In the genomic region with DNA sequence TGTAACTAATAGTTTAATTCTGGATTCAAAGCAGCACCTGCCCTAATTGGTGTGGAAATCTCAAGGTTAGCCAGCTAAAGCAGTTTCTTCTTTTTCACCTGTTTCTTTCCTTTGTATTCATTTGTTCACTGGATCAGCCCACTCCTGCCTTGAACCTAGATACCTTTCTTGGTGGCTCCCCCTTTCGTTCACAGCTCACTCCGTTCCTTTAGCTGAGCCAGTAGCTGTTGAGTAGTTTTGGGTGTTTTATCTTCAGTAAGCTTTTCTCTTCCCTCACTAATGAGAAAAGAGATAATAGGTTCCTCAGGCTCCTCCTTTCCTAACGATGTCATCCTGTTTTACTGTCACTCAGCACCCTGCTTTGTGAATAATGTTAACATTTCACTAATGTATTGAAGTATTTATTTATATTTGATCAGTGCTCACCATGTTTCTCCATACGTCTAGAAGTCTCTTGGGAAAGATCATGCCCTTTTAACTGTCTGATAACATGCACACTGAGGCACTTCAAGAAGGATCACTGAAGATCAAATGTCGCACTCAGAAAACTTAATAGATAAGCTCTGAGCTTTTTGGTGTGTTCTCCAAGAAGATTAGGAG, we compare ENCODE assay signal across 19 cellular contexts.
DNase-seq lines count a peak whose midpoint lies in the region; ATAC-seq and TF ChIP-seq lines count a peak whose summit lies in the region.
"Had no signal": no experiment of that assay in that cellular context is flagged by ENCODE, and none has a peak within 500 bp of the region (broad histone marks: within the 10 kb centered on the region; RNA-seq: fewer than 3 reads in every experiment).

No MANE protein-coding gene starts in this region.

- peak overlapping the region; percentile 56 for H3K27ac Mint-ChIP-seq in activated T-helper 17 cell treated with anti-CD3 and anti-CD28 coated beads, Interleukin-2, amount 50 U/mL, for 72 hours
- no peak overlapping the region for H3K27ac Mint-ChIP-seq in activated CD8-positive, alpha-beta memory T cell treated with anti-CD3 and anti-CD28 coated beads, Interleukin-2, amount 10 ng/mL, durations not matched to agents 7 days and 5 days

- H3K36me3 Mint-ChIP-seq in activated T-helper 17 cell treated with anti-CD3 and anti-CD28 coated beads, Interleukin-2, amount 50 U/mL, for 72 hours (ENCODE audit: low read depth), result peaks cover 14% of the 10 kb centered on the region
- peaks cover 2% of the 10 kb centered on the region for H3K36me3 Mint-ChIP-seq in activated CD8-positive, alpha-beta memory T cell treated with anti-CD3 and anti-CD28 coated beads, Interleukin-2, amount 10 ng/mL, durations not matched to agents 7 days and 5 days

- H3K27me3 Mint-ChIP-seq in activated T-helper 17 cell treated with anti-CD3 and anti-CD28 coated beads, Interleukin-2, amount 50 U/mL, for 72 hours, result no peaks in the 10 kb centered on the region
- no peaks in the 10 kb centered on the region for H3K27me3 Mint-ChIP-seq in activated CD8-positive, alpha-beta memory T cell treated with anti-CD3 and anti-CD28 coated beads, Interleukin-2, amount 10 ng/mL, durations not matched to agents 7 days and 5 days
- H3K27me3 Mint-ChIP-seq: CD4-positive, alpha-beta memory T cell had no signal

- no peaks in the 10 kb centered on the region for H3K27me3 ChIP-seq in gastrocnemius medialis
- H3K27me3 ChIP-seq: brain microvascular endothelial cell had no signal

- no peaks in the 10 kb centered on the region for H3K9me3 Mint-ChIP-seq in activated T-helper 17 cell treated with anti-CD3 and anti-CD28 coated beads, Interleukin-2, amount 50 U/mL, for 72 hours
- no peaks in the 10 kb centered on the region for H3K9me3 Mint-ChIP-seq in activated CD8-positive, alpha-beta memory T cell treated with anti-CD3 and anti-CD28 coated beads, Interleukin-2, amount 10 ng/mL, durations not matched to agents 7 days and 5 days (ENCODE audit: low read depth)
- H3K9me3 Mint-ChIP-seq: CD4-positive, alpha-beta memory T cell had no signal

- no peak overlapping the region for H3K4me3 Mint-ChIP-seq in activated T-helper 17 cell treated with anti-CD3 and anti-CD28 coated beads, Interleukin-2, amount 50 U/mL, for 72 hours
- H3K4me3 Mint-ChIP-seq in activated CD8-positive, alpha-beta memory T cell treated with anti-CD3 and anti-CD28 coated beads, Interleukin-2, amount 10 ng/mL, durations not matched to agents 7 days and 5 days, result no peak overlapping the region
- H3K4me3 Mint-ChIP-seq: CD4-positive, alpha-beta memory T cell had no signal

- 81 to 89% methylated on average over 2 of the region's 5 CpGs for WGBS in mesodermal cell (ENCODE audit: insufficient coverage in 2 of 2), 2 experiments

- H3K4me3 ChIP-seq in mesodermal cell (ENCODE audit: extremely low read depth, insufficient read depth, low read length, poor library complexity, severe bottlenecking) (no peak overlapping the region), gastrocnemius medialis (no peak overlapping the region)
- H3K4me3 ChIP-seq: skin epidermis had no signal

- intact Hi-C loops in left ventricle myocardium superior (cut with micrococcal nuclease), result no loop called here
- intact Hi-C loops in cardiac septum (cut with DNase I), result loop anchor here (10.0 kb wide), 1 partner anchor 56 kb away; no protein-coding TSS in a partner anchor
- intact Hi-C loops in gastrocnemius medialis (cut with DNase I; ENCODE audit: low total_unique reads), result no loop called here

- in situ Hi-C loops in gastrocnemius medialis (cut with MboI; ENCODE audit: low sequenced_read_pairs in 4 of 4), result no loop called here

- peak overlapping the region; percentile 76 for H3K27ac ChIP-seq in mesodermal cell (ENCODE audit: low read depth, low read length, severe bottlenecking)
- no peak overlapping the region for H3K27ac ChIP-seq in gastrocnemius medialis

- H3K9me3 ChIP-seq in mesodermal cell (ENCODE audit: control insufficient read depth, low read length) (no peaks in the 10 kb centered on the region), gastrocnemius medialis (no peaks in the 10 kb centered on the region)

- peaks cover 5% of the 10 kb centered on the region for H3K4me1 Mint-ChIP-seq in activated T-helper 17 cell treated with anti-CD3 and anti-CD28 coated beads, Interleukin-2, amount 50 U/mL, for 72 hours
- H3K4me1 Mint-ChIP-seq in activated CD8-positive, alpha-beta memory T cell treated with anti-CD3 and anti-CD28 coated beads, Interleukin-2, amount 10 ng/mL, durations not matched to agents 7 days and 5 days, result peaks cover 9% of the 10 kb centered on the region
- H3K4me1 Mint-ChIP-seq: CD4-positive, alpha-beta memory T cell had no signal

- H3K4me1 ChIP-seq in mesodermal cell (ENCODE audit: control insufficient read depth, insufficient read depth, low read length, poor library complexity, severe bottlenecking) (peaks cover 41% of the 10 kb centered on the region), gastrocnemius medialis (peaks cover 5 to 9% of the 10 kb centered on the region in 2 donors)

- no peak for TF ChIP-seq POLR2A in gastrocnemius medialis (IDR thresholded peaks at IDR 0.05)

- CTCF ChIA-PET in activated CD8-positive, alpha-beta memory T cell treated with anti-CD3 and anti-CD28 coated beads, Interleukin-2, amount 10 ng/mL, durations not matched to agents 7 days and 5 days (lab: Charles Lee), result no interaction called here

- no peak for TF ChIP-seq CTCF in gastrocnemius medialis (IDR thresholded peaks at IDR 0.05 in 4 of 5, conservative IDR thresholded peaks at IDR 0.05 in 1 of 5)

- DNase-seq in left ventricle myocardium superior (no peak), cardiac septum (ENCODE audit: low spot score) (no peak), NCI-H82 (lab: John Stamatoyannopoulos, UW) (no peak), gastrocnemius medialis (no peak), glomerular visceral epithelial cell (ENCODE audit: extremely low spot score) (no peak)
- DNase-seq in activated CD8-positive, alpha-beta memory T cell treated with anti-CD3 and anti-CD28 coated beads, Interleukin-2, amount 10 ng/mL, durations not matched to agents 7 days and 5 days, result no peak
- DNase-seq: activated naive CD4-positive, alpha-beta T cell treated with anti-CD3 and anti-CD28 coated beads, Interleukin-2, amount 50 U/mL, for 16 hours; CD4-positive, alpha-beta memory T cell; DND-41; hippocampal formation; KG1; NCI-H1105 treated with DMSO at 0.1 percent for 48 hours; NCI-H2227 treated with DMSO at 0.1 percent for 48 hours; T1000; trophoblast cell had no signal

- ATAC-seq in left ventricle myocardium superior (peak; percentile 15), gastrocnemius medialis (no peak)
- no peak for ATAC-seq in activated T-helper 17 cell treated with anti-CD3 and anti-CD28 coated beads, Interleukin-2, amount 50 U/mL, for 72 hours (replicated peaks)
- ATAC-seq in activated CD8-positive, alpha-beta memory T cell treated with anti-CD3 and anti-CD28 coated beads, Interleukin-2, amount 10 ng/mL, durations not matched to agents 7 days and 5 days, result no peak

- H3K36me3 ChIP-seq in mesodermal cell (ENCODE audit: control insufficient read depth, insufficient read depth, low read length) (peaks cover 9% of the 10 kb centered on the region), gastrocnemius medialis (no peaks in the 10 kb centered on the region)
- H3K36me3 ChIP-seq: brain microvascular endothelial cell had no signal
